Comparison of ENCODE assay signal across 2 cellular contexts in genomic region chr1:56516539-56517252, GRCh38.
TF ChIP-seq lines count a peak whose summit lies in the region.

No MANE protein-coding gene starts in this region.

TF ChIP-seq in IMR-90, 13 proteins besides CTCF, POLR2A, EP300 and RAD21 (continued from another document):
- TF ChIP-seq USF2 (IDR thresholded peaks at IDR 0.05; ENCODE audit: low read depth, low read length), result no peak

TF ChIP-seq in GM12878, 131 proteins besides CTCF, POLR2A, EP300 and RAD21 (continued from another document and continues in another):
- no peak for TF ChIP-seq CBX5 (IDR thresholded peaks at IDR 0.05; ENCODE audit: low read depth)
- TF ChIP-seq, protein P1, sequence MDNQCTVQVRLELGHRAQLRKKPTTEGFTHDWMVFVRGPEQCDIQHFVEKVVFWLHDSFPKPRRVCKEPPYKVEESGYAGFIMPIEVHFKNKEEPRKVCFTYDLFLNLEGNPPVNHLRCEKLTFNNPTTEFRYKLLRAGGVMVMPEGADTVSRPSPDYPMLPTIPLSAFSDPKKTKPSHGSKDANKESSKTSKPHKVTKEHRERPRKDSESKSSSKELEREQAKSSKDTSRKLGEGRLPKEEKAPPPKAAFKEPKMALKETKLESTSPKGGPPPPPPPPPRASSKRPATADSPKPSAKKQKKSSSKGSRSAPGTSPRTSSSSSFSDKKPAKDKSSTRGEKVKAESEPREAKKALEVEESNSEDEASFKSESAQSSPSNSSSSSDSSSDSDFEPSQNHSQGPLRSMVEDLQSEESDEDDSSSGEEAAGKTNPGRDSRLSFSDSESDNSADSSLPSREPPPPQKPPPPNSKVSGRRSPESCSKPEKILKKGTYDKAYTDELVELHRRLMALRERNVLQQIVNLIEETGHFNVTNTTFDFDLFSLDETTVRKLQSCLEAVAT (IDR thresholded peaks at IDR 0.05), result peak; percentile 65
- TF ChIP-seq RELA (IDR thresholded peaks at IDR 0.05; ENCODE audit: borderline replicate concordance, partially characterized antibody), result no peak
- no peak for TF ChIP-seq HDAC6 (IDR thresholded peaks at IDR 0.05; ENCODE audit: unreplicated experiment)
- TF ChIP-seq, protein P2, sequence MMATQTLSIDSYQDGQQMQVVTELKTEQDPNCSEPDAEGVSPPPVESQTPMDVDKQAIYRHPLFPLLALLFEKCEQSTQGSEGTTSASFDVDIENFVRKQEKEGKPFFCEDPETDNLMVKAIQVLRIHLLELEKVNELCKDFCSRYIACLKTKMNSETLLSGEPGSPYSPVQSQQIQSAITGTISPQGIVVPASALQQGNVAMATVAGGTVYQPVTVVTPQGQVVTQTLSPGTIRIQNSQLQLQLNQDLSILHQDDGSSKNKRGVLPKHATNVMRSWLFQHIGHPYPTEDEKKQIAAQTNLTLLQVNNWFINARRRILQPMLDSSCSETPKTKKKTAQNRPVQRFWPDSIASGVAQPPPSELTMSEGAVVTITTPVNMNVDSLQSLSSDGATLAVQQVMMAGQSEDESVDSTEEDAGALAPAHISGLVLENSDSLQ (IDR thresholded peaks at IDR 0.05), result no peak
- no peak for TF ChIP-seq ZBTB33 (IDR thresholded peaks at IDR 0.05)
- no peak for TF ChIP-seq POLR2AphosphoS2 (IDR thresholded peaks at IDR 0.05; ENCODE audit: low read depth, low read length)
- TF ChIP-seq, protein P3, sequence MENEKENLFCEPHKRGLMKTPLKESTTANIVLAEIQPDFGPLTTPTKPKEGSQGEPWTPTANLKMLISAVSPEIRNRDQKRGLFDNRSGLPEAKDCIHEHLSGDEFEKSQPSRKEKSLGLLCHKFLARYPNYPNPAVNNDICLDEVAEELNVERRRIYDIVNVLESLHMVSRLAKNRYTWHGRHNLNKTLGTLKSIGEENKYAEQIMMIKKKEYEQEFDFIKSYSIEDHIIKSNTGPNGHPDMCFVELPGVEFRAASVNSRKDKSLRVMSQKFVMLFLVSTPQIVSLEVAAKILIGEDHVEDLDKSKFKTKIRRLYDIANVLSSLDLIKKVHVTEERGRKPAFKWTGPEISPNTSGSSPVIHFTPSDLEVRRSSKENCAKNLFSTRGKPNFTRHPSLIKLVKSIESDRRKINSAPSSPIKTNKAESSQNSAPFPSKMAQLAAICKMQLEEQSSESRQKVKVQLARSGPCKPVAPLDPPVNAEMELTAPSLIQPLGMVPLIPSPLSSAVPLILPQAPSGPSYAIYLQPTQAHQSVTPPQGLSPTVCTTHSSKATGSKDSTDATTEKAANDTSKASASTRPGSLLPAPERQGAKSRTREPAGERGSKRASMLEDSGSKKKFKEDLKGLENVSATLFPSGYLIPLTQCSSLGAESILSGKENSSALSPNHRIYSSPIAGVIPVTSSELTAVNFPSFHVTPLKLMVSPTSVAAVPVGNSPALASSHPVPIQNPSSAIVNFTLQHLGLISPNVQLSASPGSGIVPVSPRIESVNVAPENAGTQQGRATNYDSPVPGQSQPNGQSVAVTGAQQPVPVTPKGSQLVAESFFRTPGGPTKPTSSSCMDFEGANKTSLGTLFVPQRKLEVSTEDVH (IDR thresholded peaks at IDR 0.05; ENCODE audit: low read depth, partially characterized antibody), result no peak
- TF ChIP-seq ZNF384 (IDR thresholded peaks at IDR 0.05; ENCODE audit: borderline replicate concordance, low read depth, low read length), result peak; percentile 38; the same call in 1 of the 2 replicates
- TF ChIP-seq SUZ12 (IDR thresholded peaks at IDR 0.05; ENCODE audit: unreplicated experiment), result no peak
- no peak; the same call in 1 of the 2 replicates for TF ChIP-seq SMARCA5 (IDR thresholded peaks at IDR 0.05)
- no peak for TF ChIP-seq FOXK2 (IDR thresholded peaks at IDR 0.05)
- TF ChIP-seq USF1 (IDR thresholded peaks at IDR 0.05; ENCODE audit: borderline replicate concordance, extremely low read length, insufficient read depth, low read depth, low read length), result no peak
- no peak for TF ChIP-seq RFX5 (IDR thresholded peaks at IDR 0.05; ENCODE audit: low read depth, low read length)
- peak; percentile 41; the same call in 1 of the 2 replicates for TF ChIP-seq BACH1 (IDR thresholded peaks at IDR 0.05; ENCODE audit: borderline replicate concordance)
- no peak for TF ChIP-seq CUX1 (IDR thresholded peaks at IDR 0.05; ENCODE audit: insufficient replicate concordance, low read depth, low read length)
- peak; percentile 23; the same call in 1 of the 2 replicates for TF ChIP-seq ZNF24 (IDR thresholded peaks at IDR 0.05)
- TF ChIP-seq IRF3 (IDR thresholded peaks at IDR 0.05), result no peak
- TF ChIP-seq NR2C1 (IDR thresholded peaks at IDR 0.05), result no peak
- TF ChIP-seq, protein P4, sequence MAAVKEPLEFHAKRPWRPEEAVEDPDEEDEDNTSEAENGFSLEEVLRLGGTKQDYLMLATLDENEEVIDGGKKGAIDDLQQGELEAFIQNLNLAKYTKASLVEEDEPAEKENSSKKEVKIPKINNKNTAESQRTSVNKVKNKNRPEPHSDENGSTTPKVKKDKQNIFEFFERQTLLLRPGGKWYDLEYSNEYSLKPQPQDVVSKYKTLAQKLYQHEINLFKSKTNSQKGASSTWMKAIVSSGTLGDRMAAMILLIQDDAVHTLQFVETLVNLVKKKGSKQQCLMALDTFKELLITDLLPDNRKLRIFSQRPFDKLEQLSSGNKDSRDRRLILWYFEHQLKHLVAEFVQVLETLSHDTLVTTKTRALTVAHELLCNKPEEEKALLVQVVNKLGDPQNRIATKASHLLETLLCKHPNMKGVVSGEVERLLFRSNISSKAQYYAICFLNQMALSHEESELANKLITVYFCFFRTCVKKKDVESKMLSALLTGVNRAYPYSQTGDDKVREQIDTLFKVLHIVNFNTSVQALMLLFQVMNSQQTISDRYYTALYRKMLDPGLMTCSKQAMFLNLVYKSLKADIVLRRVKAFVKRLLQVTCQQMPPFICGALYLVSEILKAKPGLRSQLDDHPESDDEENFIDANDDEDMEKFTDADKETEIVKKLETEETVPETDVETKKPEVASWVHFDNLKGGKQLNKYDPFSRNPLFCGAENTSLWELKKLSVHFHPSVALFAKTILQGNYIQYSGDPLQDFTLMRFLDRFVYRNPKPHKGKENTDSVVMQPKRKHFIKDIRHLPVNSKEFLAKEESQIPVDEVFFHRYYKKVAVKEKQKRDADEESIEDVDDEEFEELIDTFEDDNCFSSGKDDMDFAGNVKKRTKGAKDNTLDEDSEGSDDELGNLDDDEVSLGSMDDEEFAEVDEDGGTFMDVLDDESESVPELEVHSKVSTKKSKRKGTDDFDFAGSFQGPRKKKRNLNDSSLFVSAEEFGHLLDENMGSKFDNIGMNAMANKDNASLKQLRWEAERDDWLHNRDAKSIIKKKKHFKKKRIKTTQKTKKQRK (IDR thresholded peaks at IDR 0.05; ENCODE audit: low read depth, low read length), result no peak
- peak; percentile 47; the same call in 1 of the 2 replicates for TF ChIP-seq IRF4 (IDR thresholded peaks at IDR 0.05; ENCODE audit: low read depth, low read length)
- no peak for TF ChIP-seq CHD2 (IDR thresholded peaks at IDR 0.05; ENCODE audit: borderline replicate concordance, low read depth, low read length)
- no peak for TF ChIP-seq YBX1 (IDR thresholded peaks at IDR 0.05)
- TF ChIP-seq RB1 (IDR thresholded peaks at IDR 0.05; ENCODE audit: borderline replicate concordance), result no peak
- TF ChIP-seq ZNF592 (IDR thresholded peaks at IDR 0.05), result no peak
- no peak for TF ChIP-seq NFXL1 (IDR thresholded peaks at IDR 0.05; ENCODE audit: borderline replicate concordance)
- TF ChIP-seq POU2F2 (IDR thresholded peaks at IDR 0.05; ENCODE audit: borderline replicate concordance, low read depth, low read length), result peak; percentile 94; the same call in 2 of the 3 replicates
- no peak for TF ChIP-seq NFIC (IDR thresholded peaks at IDR 0.05; ENCODE audit: low read depth, low read length)
- peak; percentile 36; the same call in 1 of the 2 replicates for TF ChIP-seq JUNB (IDR thresholded peaks at IDR 0.05)
